In the genomic region with DNA sequence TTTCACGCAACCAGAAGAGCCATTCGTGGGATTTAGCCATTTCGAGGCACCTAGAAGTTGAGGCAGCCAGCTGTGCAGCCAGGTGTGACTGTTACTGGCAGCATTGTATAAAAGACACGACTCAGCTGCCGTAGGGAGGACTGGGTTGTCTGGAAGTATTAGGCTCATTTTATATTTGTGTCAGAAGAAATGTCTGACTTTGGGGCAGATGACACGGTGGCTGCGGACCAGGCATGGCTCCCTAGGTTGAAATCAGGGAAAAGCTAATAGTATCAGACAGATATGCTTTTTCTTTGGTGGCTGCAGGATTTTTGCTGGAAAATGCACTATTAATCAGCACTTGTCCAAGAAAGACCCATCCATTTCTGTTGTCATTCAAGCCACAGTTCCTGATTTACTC, we compare ENCODE assay signal across 19 cellular contexts. TPM values are rescaled to one million over a fixed set of nuclear protein-coding genes. Genes with fewer than 3 reads are reported as not detected.
"Had no signal": no experiment of that assay in that cellular context is flagged by ENCODE, and none has a peak within 500 bp of the region (broad histone marks: within the 10 kb centered on the region; RNA-seq: fewer than 3 reads in every experiment).

No MANE protein-coding gene starts in this region.

- ATAC-seq: activated CD8-positive, alpha-beta T cell treated with anti-CD3 and anti-CD28 coated beads for 36 hours; PC-3 had no signal

- DNase-seq: activated CD4-positive, alpha-beta T cell treated with anti-CD3 and anti-CD28 coated beads, Interleukin-2, amount 10 ng/mL, durations not matched to agents 24 days and 14 days; activated CD4-positive, alpha-beta T cell treated with anti-CD3 and anti-CD28 coated beads, Interleukin-2, amount 50 U/mL, for 4 hours; activated CD8-positive, alpha-beta T cell treated with anti-CD3 and anti-CD28 coated beads for 36 hours; activated gamma-delta T cell; activated naive CD4-positive, alpha-beta T cell treated with Interleukin-2 at 50 U/mL for 16 hours; activated naive CD8-positive, alpha-beta T cell treated with anti-CD3 and anti-CD28 coated beads, Interleukin-2, amount 10 ng/mL, durations not matched to agents 7 days and 5 days; activated T-cell treated with anti-CD3 and anti-CD28 coated beads, Interleukin-2, amount 50 U/mL, for 24 hours; Karpas-422; KBM-7; NCI-H1417 treated with DMSO at 0.1 percent for 48 hours; NCI-H1930; NCI-H524 treated with DMSO at 0.1 percent for 48 hours; PC-3; Peyer's patch; RPMI8226; SK-N-SH had no signal

- H3K27ac ChIP-seq: ascending aorta, cardiac muscle cell, Peyer's patch, SJSA1 had no signal

- H3K4me3 ChIP-seq: ascending aorta, cardiac muscle cell, Peyer's patch, SJSA1 had no signal

RNA-seq across cellular contexts. Expression of a gene that starts 4.2 kb away (rescaled TPM):
- total RNA-seq: ascending aorta had no signal
